Comparison of ENCODE assay signal across 20 cellular contexts in the genomic region with DNA sequence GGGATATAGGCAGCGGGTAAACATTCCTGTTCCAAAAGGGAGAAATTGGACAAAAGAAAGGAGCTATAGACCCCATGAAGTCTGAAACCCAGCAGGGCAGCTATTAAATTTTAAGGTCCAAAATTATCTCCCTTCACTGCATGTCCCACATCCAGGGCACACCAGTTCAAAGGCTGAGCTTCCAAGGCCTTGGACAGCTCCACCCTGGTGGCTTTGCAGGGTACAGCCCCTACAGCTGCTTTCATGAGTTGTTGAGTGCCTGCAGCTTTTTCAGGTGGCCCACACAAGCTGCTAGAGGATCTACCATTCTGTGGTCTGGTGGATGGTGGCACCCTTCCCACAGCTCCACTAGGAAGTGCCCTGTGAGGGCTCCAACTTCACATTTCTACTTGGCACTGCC.
DNase-seq lines count a peak whose midpoint lies in the region; ATAC-seq and TF ChIP-seq lines count a peak whose summit lies in the region.
"Had no signal": no experiment of that assay in that cellular context is flagged by ENCODE, and none has a peak within 500 bp of the region (broad histone marks: within the 10 kb centered on the region; RNA-seq: fewer than 3 reads in every experiment).

No MANE protein-coding gene starts in this region.

- no peak overlapping the region for H3K27ac ChIP-seq in HEK293 (ENCODE audit: extremely low read depth, low read depth, low read length)
- H3K27ac ChIP-seq: BLaER1, HL-60 had no signal

- CTCF ChIA-PET in HEK293 (lab: Yijun Ruan, JAX) (no interaction called here), WTC11 (lab: Charles Lee) (no interaction called here)

- DNase-seq in activated T-cell treated with anti-CD3 and anti-CD28 coated beads, Interleukin-2, amount 50 U/mL, for 72 hours, result no peak
- no peak for DNase-seq in activated T-cell treated with anti-CD3 and anti-CD28 coated beads, Interleukin-2, amount 50 U/mL, for 4 hours
- DNase-seq in WTC11 (ENCODE audit: low spot score) (no peak), dermis blood vessel endothelial cell (no peak), C1 segment of cervical spinal cord (lab: John Stamatoyannopoulos, UW) (no peak)
- DNase-seq: 8988T; Calu3; CD8-positive, alpha-beta T cell; DMS79 treated with DMSO at 0.1 percent for 48 hours; GF-D8; GOT3; H7; IMR-90; KBM-7 had no signal

- peak overlapping the region; percentile 29 for H3K27ac Mint-ChIP-seq in activated T-cell treated with anti-CD3 and anti-CD28 coated beads, Interleukin-2, amount 50 U/mL, for 72 hours
- H3K27ac Mint-ChIP-seq in WTC11, result no peak overlapping the region
- H3K27ac Mint-ChIP-seq: CD8-positive, alpha-beta T cell had no signal

- H3K36me3 Mint-ChIP-seq in activated T-cell treated with anti-CD3 and anti-CD28 coated beads, Interleukin-2, amount 50 U/mL, for 72 hours (ENCODE audit: insufficient read depth in 2 of 2), result no peaks in the 10 kb centered on the region
- H3K36me3 Mint-ChIP-seq in activated T-cell treated with anti-CD3 and anti-CD28 coated beads, Interleukin-2, amount 50 U/mL, for 4 hours (ENCODE audit: insufficient read depth), result no peaks in the 10 kb centered on the region
- H3K36me3 Mint-ChIP-seq in WTC11, result peaks cover 12% of the 10 kb centered on the region
- H3K36me3 Mint-ChIP-seq: CD8-positive, alpha-beta T cell had no signal

- no peak for ATAC-seq in activated T-cell treated with anti-CD3 and anti-CD28 coated beads, Interleukin-2, amount 50 U/mL, for 72 hours (replicated peaks in 1 of 2)
- ATAC-seq in activated T-cell treated with anti-CD3 and anti-CD28 coated beads, Interleukin-2, amount 50 U/mL, for 4 hours, result no peak
- ATAC-seq in WTC11, result peak; percentile 73
- no peak for ATAC-seq in GM18519 (IDR thresholded peaks at IDR 0.05; ENCODE audit: low FRiP score, unreplicated experiment)
- ATAC-seq: CD8-positive, alpha-beta T cell; GM12878 had no signal

- no peaks in the 10 kb centered on the region for H3K36me3 ChIP-seq in HEK293 (ENCODE audit: control insufficient read depth in 2 of 2, insufficient read depth in 1 of 2, low read length in 2 of 2)
- H3K36me3 ChIP-seq: BLaER1 had no signal

- H3K4me1 Mint-ChIP-seq in activated T-cell treated with anti-CD3 and anti-CD28 coated beads, Interleukin-2, amount 50 U/mL, for 72 hours (ENCODE audit: low read depth), result no peaks in the 10 kb centered on the region
- H3K4me1 Mint-ChIP-seq in activated T-cell treated with anti-CD3 and anti-CD28 coated beads, Interleukin-2, amount 50 U/mL, for 4 hours (ENCODE audit: low read depth), result no peaks in the 10 kb centered on the region
- peaks cover 17% of the 10 kb centered on the region for H3K4me1 Mint-ChIP-seq in WTC11

- H3K4me3 ChIP-seq in HEK293 (ENCODE audit: low read depth, low read length), result no peak overlapping the region
- H3K4me3 ChIP-seq: BLaER1, GM12878 had no signal

- no peak overlapping the region for H3K4me3 Mint-ChIP-seq in activated T-cell treated with anti-CD3 and anti-CD28 coated beads, Interleukin-2, amount 50 U/mL, for 72 hours
- no peak overlapping the region for H3K4me3 Mint-ChIP-seq in activated T-cell treated with anti-CD3 and anti-CD28 coated beads, Interleukin-2, amount 50 U/mL, for 4 hours
- no peak overlapping the region for H3K4me3 Mint-ChIP-seq in WTC11
- H3K4me3 Mint-ChIP-seq: CD8-positive, alpha-beta T cell had no signal

- POLR2A ChIA-PET in HEK293 (lab: Yijun Ruan, JAX), result no interaction called here
- POLR2A ChIA-PET in WTC11 (lab: Charles Lee), result no interaction called here

- H3K9me3 ChIP-seq in HEK293 (ENCODE audit: control insufficient read depth, insufficient read depth, low read depth, low read length), result no peaks in the 10 kb centered on the region
- H3K9me3 ChIP-seq: BLaER1 had no signal

- H3K27me3 Mint-ChIP-seq in activated T-cell treated with anti-CD3 and anti-CD28 coated beads, Interleukin-2, amount 50 U/mL, for 72 hours (ENCODE audit: low read depth), result peaks cover 7% of the 10 kb centered on the region
- H3K27me3 Mint-ChIP-seq in activated T-cell treated with anti-CD3 and anti-CD28 coated beads, Interleukin-2, amount 50 U/mL, for 4 hours (ENCODE audit: low read depth), result peaks cover 3% of the 10 kb centered on the region
- H3K27me3 Mint-ChIP-seq in WTC11 (ENCODE audit: low read depth), result no peaks in the 10 kb centered on the region

- TF ChIP-seq CTCF in GM12872 (IDR thresholded peaks at IDR 0.05; ENCODE audit: insufficient read depth, low read depth, low read length), result 0 out of 3 replicates have a peak, but pooled peaks have one; percentile 11
- no peak for TF ChIP-seq CTCF in HEK293 (tag by site-specific recombination; IDR thresholded peaks at IDR 0.05)
- TF ChIP-seq CTCF in WTC11 (IDR thresholded peaks at IDR 0.05), result no peak

- H3K4me1 ChIP-seq in HEK293 (ENCODE audit: control insufficient read depth, insufficient read depth, low read length), result no peaks in the 10 kb centered on the region
- H3K4me1 ChIP-seq: BLaER1 had no signal

- peaks cover 0 to under 1% of the 10 kb centered on the region in 2 donors for H3K9me3 Mint-ChIP-seq in activated T-cell treated with anti-CD3 and anti-CD28 coated beads, Interleukin-2, amount 50 U/mL, for 72 hours
- H3K9me3 Mint-ChIP-seq in activated T-cell treated with anti-CD3 and anti-CD28 coated beads, Interleukin-2, amount 50 U/mL, for 4 hours, result no peaks in the 10 kb centered on the region
- H3K9me3 Mint-ChIP-seq in WTC11, result peaks cover 25% of the 10 kb centered on the region
- H3K9me3 Mint-ChIP-seq: CD8-positive, alpha-beta T cell had no signal

TF ChIP-seq in HEK293, 187 proteins besides CTCF, POLR2A, EP300 and RAD21:
- TF ChIP-seq MYNN (tag by site-specific recombination; IDR thresholded peaks at IDR 0.05; ENCODE audit: borderline replicate concordance) (no peak), ZNF174 (tag by site-specific recombination; IDR thresholded peaks at IDR 0.05) (no peak)
- TF ChIP-seq, protein P1, sequence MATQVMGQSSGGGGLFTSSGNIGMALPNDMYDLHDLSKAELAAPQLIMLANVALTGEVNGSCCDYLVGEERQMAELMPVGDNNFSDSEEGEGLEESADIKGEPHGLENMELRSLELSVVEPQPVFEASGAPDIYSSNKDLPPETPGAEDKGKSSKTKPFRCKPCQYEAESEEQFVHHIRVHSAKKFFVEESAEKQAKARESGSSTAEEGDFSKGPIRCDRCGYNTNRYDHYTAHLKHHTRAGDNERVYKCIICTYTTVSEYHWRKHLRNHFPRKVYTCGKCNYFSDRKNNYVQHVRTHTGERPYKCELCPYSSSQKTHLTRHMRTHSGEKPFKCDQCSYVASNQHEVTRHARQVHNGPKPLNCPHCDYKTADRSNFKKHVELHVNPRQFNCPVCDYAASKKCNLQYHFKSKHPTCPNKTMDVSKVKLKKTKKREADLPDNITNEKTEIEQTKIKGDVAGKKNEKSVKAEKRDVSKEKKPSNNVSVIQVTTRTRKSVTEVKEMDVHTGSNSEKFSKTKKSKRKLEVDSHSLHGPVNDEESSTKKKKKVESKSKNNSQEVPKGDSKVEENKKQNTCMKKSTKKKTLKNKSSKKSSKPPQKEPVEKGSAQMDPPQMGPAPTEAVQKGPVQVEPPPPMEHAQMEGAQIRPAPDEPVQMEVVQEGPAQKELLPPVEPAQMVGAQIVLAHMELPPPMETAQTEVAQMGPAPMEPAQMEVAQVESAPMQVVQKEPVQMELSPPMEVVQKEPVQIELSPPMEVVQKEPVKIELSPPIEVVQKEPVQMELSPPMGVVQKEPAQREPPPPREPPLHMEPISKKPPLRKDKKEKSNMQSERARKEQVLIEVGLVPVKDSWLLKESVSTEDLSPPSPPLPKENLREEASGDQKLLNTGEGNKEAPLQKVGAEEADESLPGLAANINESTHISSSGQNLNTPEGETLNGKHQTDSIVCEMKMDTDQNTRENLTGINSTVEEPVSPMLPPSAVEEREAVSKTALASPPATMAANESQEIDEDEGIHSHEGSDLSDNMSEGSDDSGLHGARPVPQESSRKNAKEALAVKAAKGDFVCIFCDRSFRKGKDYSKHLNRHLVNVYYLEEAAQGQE (tag by site-specific recombination; IDR thresholded peaks at IDR 0.05), result peak; percentile 66; the same call in 1 of the 2 replicates

TF ChIP-seq in WTC11, 78 proteins besides CTCF, POLR2A, EP300 and RAD21 (continues in another document):
- TF ChIP-seq, protein P2, sequence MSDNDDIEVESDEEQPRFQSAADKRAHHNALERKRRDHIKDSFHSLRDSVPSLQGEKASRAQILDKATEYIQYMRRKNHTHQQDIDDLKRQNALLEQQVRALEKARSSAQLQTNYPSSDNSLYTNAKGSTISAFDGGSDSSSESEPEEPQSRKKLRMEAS (CRISPR knock-in tag; IDR thresholded peaks at IDR 0.05), result no peak
- no peak for TF ChIP-seq JAZF1 (CRISPR knock-in tag; IDR thresholded peaks at IDR 0.05)
- no peak for TF ChIP-seq CREM (CRISPR knock-in tag; IDR thresholded peaks at IDR 0.05)
- TF ChIP-seq ZNF317 (CRISPR knock-in tag; IDR thresholded peaks at IDR 0.05; ENCODE audit: borderline replicate concordance, low read depth), result no peak
- TF ChIP-seq NR3C1 (CRISPR knock-in tag; conservative IDR thresholded peaks at IDR 0.05; ENCODE audit: low read depth), result no peak
- no peak for TF ChIP-seq CREB1 (CRISPR knock-in tag; IDR thresholded peaks at IDR 0.05)
- TF ChIP-seq MXD4 (CRISPR knock-in tag; IDR thresholded peaks at IDR 0.05; ENCODE audit: borderline replicate concordance), result no peak
- no peak for TF ChIP-seq KAT7 (CRISPR knock-in tag; IDR thresholded peaks at IDR 0.05; ENCODE audit: borderline replicate concordance)
- no peak for TF ChIP-seq ZNF121 (CRISPR knock-in tag; IDR thresholded peaks at IDR 0.05)
- TF ChIP-seq ESRRA (CRISPR knock-in tag; IDR thresholded peaks at IDR 0.05; ENCODE audit: borderline replicate concordance), result no peak
- TF ChIP-seq, protein P3, sequence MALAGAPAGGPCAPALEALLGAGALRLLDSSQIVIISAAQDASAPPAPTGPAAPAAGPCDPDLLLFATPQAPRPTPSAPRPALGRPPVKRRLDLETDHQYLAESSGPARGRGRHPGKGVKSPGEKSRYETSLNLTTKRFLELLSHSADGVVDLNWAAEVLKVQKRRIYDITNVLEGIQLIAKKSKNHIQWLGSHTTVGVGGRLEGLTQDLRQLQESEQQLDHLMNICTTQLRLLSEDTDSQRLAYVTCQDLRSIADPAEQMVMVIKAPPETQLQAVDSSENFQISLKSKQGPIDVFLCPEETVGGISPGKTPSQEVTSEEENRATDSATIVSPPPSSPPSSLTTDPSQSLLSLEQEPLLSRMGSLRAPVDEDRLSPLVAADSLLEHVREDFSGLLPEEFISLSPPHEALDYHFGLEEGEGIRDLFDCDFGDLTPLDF (CRISPR knock-in tag; IDR thresholded peaks at IDR 0.05), result no peak
- TF ChIP-seq, protein P4, sequence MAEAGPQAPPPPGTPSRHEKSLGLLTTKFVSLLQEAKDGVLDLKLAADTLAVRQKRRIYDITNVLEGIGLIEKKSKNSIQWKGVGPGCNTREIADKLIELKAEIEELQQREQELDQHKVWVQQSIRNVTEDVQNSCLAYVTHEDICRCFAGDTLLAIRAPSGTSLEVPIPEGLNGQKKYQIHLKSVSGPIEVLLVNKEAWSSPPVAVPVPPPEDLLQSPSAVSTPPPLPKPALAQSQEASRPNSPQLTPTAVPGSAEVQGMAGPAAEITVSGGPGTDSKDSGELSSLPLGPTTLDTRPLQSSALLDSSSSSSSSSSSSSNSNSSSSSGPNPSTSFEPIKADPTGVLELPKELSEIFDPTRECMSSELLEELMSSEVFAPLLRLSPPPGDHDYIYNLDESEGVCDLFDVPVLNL (CRISPR knock-in tag; IDR thresholded peaks at IDR 0.05; ENCODE audit: borderline replicate concordance, low read depth), result no peak
